In the genomic region with DNA sequence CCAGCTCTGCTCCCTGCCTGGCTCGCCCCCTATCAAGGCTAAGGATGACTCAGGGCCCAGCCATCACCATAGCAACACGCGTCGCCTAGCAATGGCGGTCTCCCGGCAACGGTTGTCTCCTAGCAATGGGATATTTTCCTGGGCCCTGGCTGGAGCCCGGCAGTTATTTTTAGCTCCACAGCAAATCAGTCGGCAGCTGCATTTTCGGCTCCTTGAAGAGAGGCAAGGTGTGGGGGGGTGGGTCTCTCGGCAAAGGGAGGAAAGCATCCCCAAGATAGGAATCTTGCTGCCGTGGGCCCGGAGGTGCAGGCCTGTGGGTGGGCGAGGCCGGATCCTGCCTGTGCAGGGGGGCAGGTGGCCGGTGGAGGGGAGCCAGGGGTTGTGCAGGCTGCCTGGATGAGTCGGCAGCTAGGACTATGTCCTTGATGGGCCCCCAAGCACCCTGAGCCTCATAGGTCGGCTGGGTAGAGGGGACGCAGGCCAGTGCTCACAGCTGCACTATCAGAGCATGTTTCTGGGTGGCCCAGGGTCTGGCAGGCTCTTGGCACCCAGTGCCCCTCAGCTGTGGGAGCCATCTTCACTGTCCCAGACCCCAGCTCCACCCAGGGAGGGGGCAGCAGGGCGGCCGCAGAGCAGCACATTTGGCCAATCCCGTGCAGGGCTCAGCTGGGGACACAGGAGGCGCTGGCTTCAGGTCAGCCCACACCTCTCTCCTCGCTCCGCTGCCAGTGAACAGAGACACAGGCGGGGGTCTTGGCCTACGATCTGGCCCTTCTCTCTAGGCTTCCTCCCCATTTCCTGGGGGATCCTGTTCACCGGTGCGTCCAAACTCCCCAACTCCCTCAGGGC, we compare ENCODE assay signal across 8 cellular contexts. TPM values are rescaled to one million over a fixed set of nuclear protein-coding genes. Genes with fewer than 3 reads are reported as not detected.
DNase-seq lines count a peak whose midpoint lies in the region; TF ChIP-seq lines count a peak whose summit lies in the region.

No MANE protein-coding gene starts in this region.

- intact Hi-C loops in thyroid gland (cut with DNase I), result loop anchor here (2.0 to 10.0 kb wide), 3 partner anchors 75 to 485 kb away; no protein-coding TSS in a partner anchor

- H3K9me3 Mint-ChIP-seq in nephron (no peaks in the 10 kb centered on the region), osteocyte (ENCODE audit: unreplicated experiment) (no peaks in the 10 kb centered on the region)

- no peaks in the 10 kb centered on the region for H3K9me3 ChIP-seq in thyroid gland

- H3K36me3 ChIP-seq in thyroid gland, result no peaks in the 10 kb centered on the region

- H3K27me3 Mint-ChIP-seq in nephron (ENCODE audit: low read depth), result peaks cover 56% of the 10 kb centered on the region
- peaks cover 19% of the 10 kb centered on the region for H3K27me3 Mint-ChIP-seq in osteocyte (ENCODE audit: unreplicated experiment)

- DNase-seq in EL (peak; percentile 66), NCI-H1694 treated with DMSO at 0.1 percent for 48 hours (lab: John Stamatoyannopoulos, UW) (peak; percentile 78), astrocyte of the spinal cord (ENCODE audit: low read depth, low spot score) (peak; percentile 86), thyroid gland (no peak), GDM1 (lab: John Stamatoyannopoulos, UW) (no peak), osteocyte (ENCODE audit: extremely low spot score, unreplicated experiment) (no peak), UCSD-AML1 (lab: John Stamatoyannopoulos, UW; ENCODE audit: unreplicated experiment) (no peak)

- peak overlapping the region in 2 of 3 experiments; percentile 31 to 53 for H3K4me3 Mint-ChIP-seq in nephron
- H3K4me3 Mint-ChIP-seq in osteocyte (ENCODE audit: unreplicated experiment), result no peak overlapping the region

- TF ChIP-seq CTCF in astrocyte of the spinal cord (IDR thresholded peaks at IDR 0.05; ENCODE audit: low read depth, low read length), result no peak
- no peak for TF ChIP-seq CTCF in nephron (IDR thresholded peaks at IDR 0.05; ENCODE audit: unreplicated experiment in 3 of 3)
- no peak for TF ChIP-seq CTCF in thyroid gland (IDR thresholded peaks at IDR 0.05)
- TF ChIP-seq CTCF in osteocyte (IDR thresholded peaks at IDR 0.05), result no peak

- no peak for TF ChIP-seq POLR2A in thyroid gland (IDR thresholded peaks at IDR 0.05)

- H3K4me1 ChIP-seq in thyroid gland, result peaks cover 5 to 15% of the 10 kb centered on the region in 2 donors

- H3K27ac Mint-ChIP-seq in nephron (no peak overlapping the region), osteocyte (ENCODE audit: unreplicated experiment) (no peak overlapping the region)

- in situ Hi-C loops in astrocyte of the spinal cord (cut with HindIII; ENCODE audit: low sequenced_read_pairs), result no loop called here

- H3K36me3 Mint-ChIP-seq in nephron (ENCODE audit: low read depth), result no peaks in the 10 kb centered on the region
- H3K36me3 Mint-ChIP-seq in osteocyte (ENCODE audit: unreplicated experiment), result no peaks in the 10 kb centered on the region

- 28% methylated on average over 12 to 25 of the region's 29 CpGs for WGBS in thyroid gland, 2 donors

- H3K27me3 ChIP-seq in thyroid gland, result peaks cover 6% of the 10 kb centered on the region

- no peak overlapping the region for H3K27ac ChIP-seq in thyroid gland

- no peak overlapping the region for H3K4me3 ChIP-seq in astrocyte of the spinal cord (ENCODE audit: low read depth, low read length)
- H3K4me3 ChIP-seq in thyroid gland (replicated peaks in 1 of 3), result no peak overlapping the region

- peaks cover 4% of the 10 kb centered on the region for H3K4me1 Mint-ChIP-seq in nephron
- peaks cover 40% of the 10 kb centered on the region for H3K4me1 Mint-ChIP-seq in osteocyte (ENCODE audit: unreplicated experiment)

RNA-seq across cellular contexts. Expression of a gene that starts 4.3 kb away (rescaled TPM):
- total RNA-seq in thyroid gland (1 to 10 TPM; 5.8 to 7.5 (median 6.9) TPM), osteocyte (0.32 and 0.44 TPM in 2 replicates)

RNA-seq across cellular contexts. Expression of a gene that starts 5.0 kb away (rescaled TPM):
- total RNA-seq in thyroid gland (100 to 1,000 TPM in 1 of 4 donors, 10 to 100 TPM in 3; 51.0 to 109 (median 57.0) TPM), osteocyte (48.2 and 49.7 TPM in 2 replicates)

RNA-seq across cellular contexts. Expression of a gene that starts 11.1 kb away (rescaled TPM):
- total RNA-seq in thyroid gland (100 to 1,000 TPM in 1 of 4 donors, 10 to 100 TPM in 3; 56.4 to 109 (median 63.8) TPM), osteocyte (41.5 and 41.7 TPM in 2 replicates)

RNA-seq across cellular contexts. Expression of a gene that starts 16.4 kb away (rescaled TPM):
- total RNA-seq in thyroid gland, result under 1 TPM in 1 of 4 donors, not detected in 3; 0.27 TPM
- total RNA-seq in osteocyte, result 2.6 and 3.1 TPM in 2 replicates

RNA-seq across cellular contexts. Expression of a gene that starts 17.0 kb away (rescaled TPM):
- total RNA-seq in thyroid gland, result 1 to 10 TPM in 3 of 4 donors, not detected in 1; 3.8 to 8.7 (median 5.1) TPM
- 11.3 and 17.3 TPM in 2 replicates for total RNA-seq in osteocyte

Comparison
In these comparisons a context has a peak if more than half of its experiments do, and no peak if none do; other contexts are left out.
1. DNase-seq: peak in EL (single experiment), NCI-H1694 treated with DMSO at 0.1 percent for 48 hours (single experiment) and astrocyte of the spinal cord (single experiment); none in thyroid gland (0 of 2), GDM1 (single experiment), osteocyte (single experiment) and UCSD-AML1 (single experiment).